23 cellular contexts compared by ENCODE assay signal in genomic region chr2:185522472-185522871, GRCh38.
DNase-seq lines count a peak whose midpoint lies in the region; ATAC-seq and TF ChIP-seq lines count a peak whose summit lies in the region.
"Had no signal": no experiment of that assay in that cellular context is flagged by ENCODE, and none has a peak within 500 bp of the region (broad histone marks: within the 10 kb centered on the region; RNA-seq: fewer than 3 reads in every experiment).

No MANE protein-coding gene starts in this region.

- H4K20me1 ChIP-seq in PC-9 (ENCODE audit: insufficient read depth): no peaks in the 10 kb centered on the region

- no TSS peak for BruUV-seq in PC-9 (replicated peaks; lab: Mats Ljungman, UMichigan)

- ATAC-seq in esophagus mucosa: no peak
- ATAC-seq: naive thymus-derived CD4-positive, alpha-beta T cell; stimulated activated naive CD8-positive, alpha-beta T cell treated with anti-CD3 and anti-CD28 coated beads, Interleukin-15, amount 100 ng/mL, for 72 hours had no signal

- no peaks in the 10 kb centered on the region for H3K9me2 ChIP-seq in PC-9 (ENCODE audit: insufficient read depth)

- H3K4me1 ChIP-seq in BE2C (no peaks in the 10 kb centered on the region), PC-9 (replicated peaks; ENCODE audit: insufficient read depth) (no peaks in the 10 kb centered on the region)

- H3F3A ChIP-seq in PC-9 (ENCODE audit: insufficient read depth, low read depth): no peaks in the 10 kb centered on the region

- H3K27me3 ChIP-seq in BE2C (no peaks in the 10 kb centered on the region), PC-9 (ENCODE audit: insufficient read depth, low read depth) (no peaks in the 10 kb centered on the region)
- H3K27me3 ChIP-seq: hepatocyte, ovary had no signal

- peaks cover 8% of the 10 kb centered on the region for H3K36me3 Mint-ChIP-seq in HFFc6 (ENCODE audit: low read depth)
- H3K36me3 Mint-ChIP-seq: IgD-negative memory B cell; memory B cell; naive thymus-derived CD4-positive, alpha-beta T cell had no signal

- H3K4me1 Mint-ChIP-seq in HFFc6 (ENCODE audit: low read depth): no peaks in the 10 kb centered on the region
- H3K4me1 Mint-ChIP-seq: memory B cell; naive thymus-derived CD4-positive, alpha-beta T cell; stimulated activated naive CD8-positive, alpha-beta T cell treated with anti-CD3 and anti-CD28 coated beads, Interleukin-15, amount 100 ng/mL, for 72 hours had no signal

- H3K4me2 ChIP-seq in PC-9: no peak overlapping the region
- H3K4me2 ChIP-seq: hepatocyte had no signal

- no peaks in the 10 kb centered on the region for H3K79me2 ChIP-seq in PC-9 (ENCODE audit: low read depth)
- H3K79me2 ChIP-seq: hepatocyte had no signal

- CTCF ChIA-PET in PC-9 (lab: Charles Lee): no interaction called here

- no peak overlapping the region for H2AFZ ChIP-seq in PC-9
- H2AFZ ChIP-seq: hepatocyte had no signal

- H3K4me3 Mint-ChIP-seq in HFFc6: no peak overlapping the region
- H3K4me3 Mint-ChIP-seq: activated naive CD4-positive, alpha-beta T cell treated with anti-CD3 and anti-CD28 coated beads for 36 hours; IgD-negative memory B cell; memory B cell; naive thymus-derived CD4-positive, alpha-beta T cell; stimulated activated naive CD8-positive, alpha-beta T cell treated with anti-CD3 and anti-CD28 coated beads, Interleukin-15, amount 100 ng/mL, for 72 hours had no signal

- H3K36me3 ChIP-seq in BE2C (no peaks in the 10 kb centered on the region), PC-9 (ENCODE audit: low read depth) (no peaks in the 10 kb centered on the region)
- H3K36me3 ChIP-seq: ovary had no signal

- H3K9me3 ChIP-seq in BE2C (no peaks in the 10 kb centered on the region), PC-9 (ENCODE audit: insufficient read depth, low read depth) (no peaks in the 10 kb centered on the region)
- H3K9me3 ChIP-seq: ovary had no signal

- DNase-seq in BE2C: no peak
- DNase-seq in HFFc6: no peak
- DNase-seq in PC-9: no peak
- no peak for DNase-seq in epithelial cell of proximal tubule (ENCODE audit: low read depth)
- DNase-seq in NK-92 treated with Interleukin-12 subunit alpha and Interleukin-12 subunit beta, amount 100 ng/mL, for 24 hours (lab: John Stamatoyannopoulos, UW): no peak
- DNase-seq in SW 1271 (lab: John Stamatoyannopoulos, UW): no peak
- DNase-seq: activated naive CD4-positive, alpha-beta T cell treated with anti-CD3 and anti-CD28 coated beads for 36 hours; anterior cingulate cortex; Calu3; GOT3; islet precursor cell; naive thymus-derived CD4-positive, alpha-beta T cell; NCI-H1092 treated with DMSO at 0.1 percent for 48 hours; NCI-H2081 treated with DMSO at 0.1 percent for 48 hours; NCI-H510A; ovary; stimulated activated CD4-positive, alpha-beta T cell treated with anti-CD3 and anti-CD28 coated beads, Interleukin-2, amount 100 ng/mL, for 24 hours; stimulated activated naive CD8-positive, alpha-beta T cell treated with anti-CD3 and anti-CD28 coated beads, Interleukin-15, amount 100 ng/mL, for 72 hours had no signal

- POLR2A ChIA-PET in PC-9 (lab: Charles Lee; ENCODE audit: unreplicated experiment): no interaction called here

- H3K27me3 Mint-ChIP-seq in HFFc6 (ENCODE audit: insufficient read depth): no peaks in the 10 kb centered on the region
- H3K27me3 Mint-ChIP-seq: IgD-negative memory B cell; memory B cell; naive thymus-derived CD4-positive, alpha-beta T cell; stimulated activated naive CD8-positive, alpha-beta T cell treated with anti-CD3 and anti-CD28 coated beads, Interleukin-15, amount 100 ng/mL, for 72 hours had no signal

- peak; percentile 19; the same call in 1 of the 2 replicates for TF ChIP-seq CTCF in BE2C (IDR thresholded peaks at IDR 0.05; ENCODE audit: low read depth, low read length)
- TF ChIP-seq CTCF in HFFc6 (IDR thresholded peaks at IDR 0.05): peak; percentile 12; the same call in 1 of the 2 replicates
- TF ChIP-seq CTCF in PC-9 (conservative IDR thresholded peaks at IDR 0.05): peak; percentile 42; the same call in 1 of the 2 replicates
- TF ChIP-seq CTCF in epithelial cell of proximal tubule (conservative IDR thresholded peaks at IDR 0.05; ENCODE audit: low read depth, low read length): peak; percentile 31

- peaks cover 50% of the 10 kb centered on the region for H3K9me3 Mint-ChIP-seq in HFFc6

- H3K4me3 ChIP-seq in BE2C (ENCODE audit: low read depth, low read length) (no peak overlapping the region), PC-9 (no peak overlapping the region), epithelial cell of proximal tubule (ENCODE audit: low read depth, low read length) (no peak overlapping the region)
- H3K4me3 ChIP-seq: hepatocyte, ovary had no signal

- H3K27ac ChIP-seq in PC-9: no peak overlapping the region
- H3K27ac ChIP-seq: hepatocyte, HL-60, ovary had no signal

- intact Hi-C loops in PC-9 (cut with micrococcal nuclease; ENCODE audit: unreplicated experiment): no loop called here

- H3K27ac Mint-ChIP-seq in HFFc6: no peak overlapping the region
- H3K27ac Mint-ChIP-seq: activated naive CD4-positive, alpha-beta T cell treated with anti-CD3 and anti-CD28 coated beads for 36 hours; IgD-negative memory B cell; memory B cell; naive thymus-derived CD4-positive, alpha-beta T cell; stimulated activated naive CD8-positive, alpha-beta T cell treated with anti-CD3 and anti-CD28 coated beads, Interleukin-15, amount 100 ng/mL, for 72 hours had no signal
